Comparison of ENCODE assay signal across 8 cellular contexts in genomic region chr1:46442317-46443161, GRCh38. TPM values are rescaled to one million over a fixed set of nuclear protein-coding genes. Genes with fewer than 3 reads are reported as not detected.
DNase-seq lines count a peak whose midpoint lies in the region; ATAC-seq, FAIRE-seq and TF ChIP-seq lines count a peak whose summit lies in the region.

No MANE protein-coding gene starts in this region.

- ATAC-seq in A549 (peak; percentile 82 to 93), HG03159 (IDR thresholded peaks at IDR 0.05; ENCODE audit: unreplicated experiment) (peak; percentile 71)
- ATAC-seq in effector memory CD8-positive, alpha-beta T cell (replicated peaks): peak; percentile 74

- H3K36me3 Mint-ChIP-seq in effector memory CD8-positive, alpha-beta T cell (ENCODE audit: insufficient read depth): peaks cover 31% of the 10 kb centered on the region
- no peaks in the 10 kb centered on the region for H3K36me3 Mint-ChIP-seq in mesothelial cell of epicardium

- peak overlapping the region; percentile 56 for H3K4me2 ChIP-seq in A549

- no peak for FAIRE-seq in A549 (lab: Jason Lieb, UNC)

- peaks cover 21 to 32% of the 10 kb centered on the region in 2 donors for H3K27me3 Mint-ChIP-seq in effector memory CD8-positive, alpha-beta T cell
- peaks cover 78% of the 10 kb centered on the region for H3K27me3 Mint-ChIP-seq in mesothelial cell of epicardium (ENCODE audit: low read depth)

- no peaks in the 10 kb centered on the region for H3K9me3 Mint-ChIP-seq in effector memory CD8-positive, alpha-beta T cell
- H3K9me3 Mint-ChIP-seq in mesothelial cell of epicardium: no peaks in the 10 kb centered on the region

- peak overlapping the region; percentile 67 to 75 for H3K27ac Mint-ChIP-seq in effector memory CD8-positive, alpha-beta T cell
- H3K27ac Mint-ChIP-seq in mesothelial cell of epicardium: peak overlapping the region; percentile 75

- in situ Hi-C loops in GM13976 (cut with MboI; ENCODE audit: low sequenced_read_pairs, unreplicated experiment): no loop called here

- peaks cover 9 to 19% of the 10 kb centered on the region in 2 donors for H3K4me1 Mint-ChIP-seq in effector memory CD8-positive, alpha-beta T cell (ENCODE audit: low read depth in 2 of 2)
- peaks cover 3% of the 10 kb centered on the region for H3K4me1 Mint-ChIP-seq in mesothelial cell of epicardium

- peak; percentile 65 for TF ChIP-seq CTCF in A549 (IDR thresholded peaks at IDR 0.05)
- peak; percentile 84 for TF ChIP-seq CTCF in GM13976 (IDR thresholded peaks at IDR 0.05; ENCODE audit: borderline replicate concordance, control extremely low read depth, extremely low read depth, insufficient read depth, missing control alignments)
- peak; percentile 93 for TF ChIP-seq CTCF in mesothelial cell of epicardium (IDR thresholded peaks at IDR 0.05; ENCODE audit: unreplicated experiment)

- peak overlapping the region in 1 of 2 experiments; percentile 54; a peak in 2 of 6 replicates for H3K27ac ChIP-seq in A549

- peak overlapping the region; percentile 26; the same call in 2 of the 3 replicates for H3K4me3 ChIP-seq in A549

- 20% methylated on average over 24 of the region's 25 CpGs for WGBS in A549 (ENCODE audit: missing lambda C conversion rate)

- H3K9me3 ChIP-seq in A549: no peaks in the 10 kb centered on the region

- POLR2A ChIA-PET in A549 (lab: Yijun Ruan, JAX): no interaction called here

- TF ChIP-seq RAD21 in A549 (conservative IDR thresholded peaks at IDR 0.05 in 1 of 2, IDR thresholded peaks at IDR 0.05 in 1 of 2): peak; percentile 23 to 44; a peak in 3 of 5 replicates

- DNase-seq in A549 (ENCODE audit: low read depth in 1 of 2, low spot score in 1 of 2): peak; percentile 65 to 87
- DNase-seq in GM13976 (ENCODE audit: low spot score): peak; percentile 84
- DNase-seq in NCI-H69 (lab: John Stamatoyannopoulos, UW): peak; percentile 87
- DNase-seq in activated CD8-positive, alpha-beta memory T cell treated with anti-CD3 and anti-CD28 coated beads for 1 hour (ENCODE audit: extremely low read depth in 1 of 2, low read depth in 1 of 2): peak; percentile 18 to 47
- DNase-seq in effector memory CD8-positive, alpha-beta T cell: peak; percentile 58 to 71 (median 62)
- DNase-seq in mesothelial cell of epicardium (ENCODE audit: low spot score in 2 of 2, unreplicated experiment in 2 of 2): peak in 1 of 2 experiments; percentile 86
- peak; percentile 28 to 44 for DNase-seq in stimulated activated CD8-positive, alpha-beta memory T cell treated with anti-CD3 and anti-CD28 coated beads, Interleukin-15, amount 100 ng/mL, for 4 hours (ENCODE audit: low read depth in 2 of 2)

- TF ChIP-seq POLR2A in A549 (IDR thresholded peaks at IDR 0.05; ENCODE audit: low read length): no peak

- CTCF ChIA-PET in A549 (lab: Yijun Ruan, JAX): interaction anchor here (0.6 to 2.2 kb wide), 20 partner anchors 9 to 282 kb away, joined by 3 to 12 read pairs (median 4); partner anchors contain the start of gene FAAH

- no peak for TF ChIP-seq EP300 in A549 (IDR thresholded peaks at IDR 0.05)

- H3K4me1 ChIP-seq in A549: no peaks in the 10 kb centered on the region

- peak overlapping the region; percentile 62 to 82 for H3K4me3 Mint-ChIP-seq in effector memory CD8-positive, alpha-beta T cell
- H3K4me3 Mint-ChIP-seq in mesothelial cell of epicardium: peak overlapping the region; percentile 77

TF ChIP-seq in A549, 52 proteins besides CTCF, POLR2A, EP300 and RAD21:
- TF ChIP-seq SMC3 (IDR thresholded peaks at IDR 0.05) (0 out of 3 replicates have a peak, but pooled peaks have one; percentile 7), EHMT2 (IDR thresholded peaks at IDR 0.05; ENCODE audit: low read depth) (no peak), RARB (CRISPR knock-in tag; IDR thresholded peaks at IDR 0.05) (no peak), PBX3 (IDR thresholded peaks at IDR 0.05) (no peak), ZC3H11A (IDR thresholded peaks at IDR 0.05) (no peak), SREBF2 (IDR thresholded peaks at IDR 0.05) (no peak)

RNA-seq across cellular contexts. Expression of gene DMBX1, which starts 47.1 kb away (rescaled TPM):
- polyA plus RNA-seq in A549 (2011; rRNA removed) (0.40 and 0.44 TPM in 2 replicates), A549 (2017; fragmentation: RNase III; extraction: RNeasy Plus Mini Kit Qiagen cat#74134 plus additional on column Dnase treatment) (1.1 to 2.2 TPM (median 1.7 TPM) in 3 replicates)
- polyA plus RNA-seq in A549 (2012; cell fraction: cytosol; rRNA removed): 0.82 and 1.2 TPM in 2 replicates
- polyA plus RNA-seq in A549 (2012; cell fraction: nucleus; rRNA removed): 3.5 and 4.2 TPM in 2 replicates
- 0.44 and 0.87 TPM in 2 replicates for polyA minus RNA-seq in A549 (2011; rRNA and poly(A)+ RNA removed)
- total RNA-seq in mesothelial cell of epicardium: not detected in 3 replicates

RNA-seq across cellular contexts. Expression of gene FAAH, which starts 48.4 kb away (rescaled TPM):
- polyA plus RNA-seq in A549 (2011; rRNA removed) (0.66 and 1.2 TPM in 2 replicates), A549 (2017; fragmentation: RNase III; extraction: RNeasy Plus Mini Kit Qiagen cat#74134 plus additional on column Dnase treatment) (0.98 to 1.3 TPM (median 1.2 TPM) in 3 replicates)
- polyA plus RNA-seq in A549 (2012; cell fraction: cytosol; rRNA removed): 1.00 and 1.2 TPM in 2 replicates
- polyA plus RNA-seq in A549 (2012; cell fraction: nucleus; rRNA removed): 8.3 and 10.3 TPM in 2 replicates
- 1.2 and 1.8 TPM in 2 replicates for polyA minus RNA-seq in A549 (2011; rRNA and poly(A)+ RNA removed)
- 27.4 to 35.0 TPM (median 34.8 TPM) in 3 replicates for total RNA-seq in mesothelial cell of epicardium
